Comparison of ENCODE assay signal across 1 cellular context in the genomic region with DNA sequence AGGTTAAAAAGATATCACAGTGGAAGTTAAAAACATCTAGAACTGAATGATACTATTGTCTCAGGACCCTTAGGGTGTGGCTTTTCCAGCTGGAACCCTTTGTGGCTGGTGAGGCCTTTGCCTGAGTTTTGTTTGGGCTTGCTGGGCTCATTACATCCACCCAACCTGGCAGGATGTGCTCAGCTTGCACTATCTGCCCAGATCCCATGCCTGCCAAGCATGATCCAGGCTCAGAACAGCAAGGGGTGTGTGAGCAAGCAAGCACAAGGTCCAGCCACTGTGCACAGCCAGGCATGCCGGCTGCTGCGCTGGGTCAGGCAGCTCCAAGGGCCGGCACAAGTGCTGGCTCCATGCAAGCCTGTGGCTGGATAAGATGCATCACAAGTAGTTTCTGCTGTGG.
TF ChIP-seq lines count a peak whose summit lies in the region.

No MANE protein-coding gene starts in this region.

TF ChIP-seq in K562, 482 proteins besides CTCF, POLR2A, EP300 and RAD21 (continued from another document):
- TF ChIP-seq ZMIZ1 (IDR thresholded peaks at IDR 0.05; ENCODE audit: low read depth in 2 of 2, low read length in 2 of 2) (no peak), ZNF584 (CRISPR knock-in tag; IDR thresholded peaks at IDR 0.05; ENCODE audit: low read depth) (no peak)
- TF ChIP-seq, protein P1, sequence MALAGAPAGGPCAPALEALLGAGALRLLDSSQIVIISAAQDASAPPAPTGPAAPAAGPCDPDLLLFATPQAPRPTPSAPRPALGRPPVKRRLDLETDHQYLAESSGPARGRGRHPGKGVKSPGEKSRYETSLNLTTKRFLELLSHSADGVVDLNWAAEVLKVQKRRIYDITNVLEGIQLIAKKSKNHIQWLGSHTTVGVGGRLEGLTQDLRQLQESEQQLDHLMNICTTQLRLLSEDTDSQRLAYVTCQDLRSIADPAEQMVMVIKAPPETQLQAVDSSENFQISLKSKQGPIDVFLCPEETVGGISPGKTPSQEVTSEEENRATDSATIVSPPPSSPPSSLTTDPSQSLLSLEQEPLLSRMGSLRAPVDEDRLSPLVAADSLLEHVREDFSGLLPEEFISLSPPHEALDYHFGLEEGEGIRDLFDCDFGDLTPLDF (CRISPR knock-in tag; IDR thresholded peaks at IDR 0.05), result no peak
TF ChIP-seq in K562: peak in this region for 0.
